ENCODE assay signal across 8 cellular contexts in genomic region chr11:65355013-65355775, GRCh38. TPM values are rescaled to one million over a fixed set of nuclear protein-coding genes. Genes with fewer than 3 reads are reported as not detected.
A peak's percentile ranks its signal among the peaks of the same experiment; 100 is the strongest.
DNase-seq lines count a peak whose midpoint lies in the region; FAIRE-seq and TF ChIP-seq lines count a peak whose summit lies in the region.

No MANE protein-coding gene starts in this region.

- peak overlapping the region; percentile 86 for H3K27ac Mint-ChIP-seq in T-helper 2 cell treated with Interferon-gamma antibody and Interleukin-4, amounts not matched to agents 5 μg/mL and 100 μg/mL, for 36 hours
- H3K27ac Mint-ChIP-seq in brain: peak overlapping the region in 4 of 5 experiments; percentile 85 to 95 (median 90)

- peaks cover 16% of the 10 kb centered on the region for H3K4me1 Mint-ChIP-seq in T-helper 2 cell treated with Interferon-gamma antibody and Interleukin-4, amounts not matched to agents 5 μg/mL and 100 μg/mL, for 36 hours (ENCODE audit: low read depth)
- H3K4me1 Mint-ChIP-seq in brain: peaks cover 49% of the 10 kb centered on the region

- H3K36me3 ChIP-seq in kidney epithelial cell (ENCODE audit: control insufficient read depth, insufficient read depth, low read length): peaks cover 5% of the 10 kb centered on the region

- H3K4me3 ChIP-seq in kidney epithelial cell (ENCODE audit: low read depth, low read length): peak overlapping the region; percentile 53

- peaks cover 16% of the 10 kb centered on the region for H3K36me3 Mint-ChIP-seq in T-helper 2 cell treated with Interferon-gamma antibody and Interleukin-4, amounts not matched to agents 5 μg/mL and 100 μg/mL, for 36 hours (ENCODE audit: low read depth)
- H3K36me3 Mint-ChIP-seq in brain: peaks cover 14% of the 10 kb centered on the region

- peaks cover 16% of the 10 kb centered on the region for H3K27me3 ChIP-seq in kidney epithelial cell (ENCODE audit: control insufficient read depth, insufficient read depth, low read length)

- no peak for FAIRE-seq in H54 (lab: Jason Lieb, UNC)

- no peak for TF ChIP-seq CTCF in brain (conservative IDR thresholded peaks at IDR 0.05)
- TF ChIP-seq CTCF in kidney epithelial cell (IDR thresholded peaks at IDR 0.05; ENCODE audit: insufficient read depth, low read length, poor library complexity, severe bottlenecking): no peak

- peak; percentile 27 for DNase-seq in EL
- peak; percentile 23 for DNase-seq in H54 (ENCODE audit: insufficient read length, low spot score)
- peak; percentile 71 for DNase-seq in NAMALWA (ENCODE audit: low spot score)
- no peak for DNase-seq in T-helper 2 cell treated with Interferon-gamma antibody and Interleukin-4, amounts not matched to agents 5 μg/mL and 100 μg/mL, for 36 hours (ENCODE audit: low spot score)
- no peak for DNase-seq in kidney epithelial cell (ENCODE audit: low read depth)
- DNase-seq in stimulated activated CD8-positive, alpha-beta memory T cell treated with anti-CD3 and anti-CD28 coated beads, Interleukin-12 subunit alpha, Interleukin-12 subunit beta, amount 100 ng/mL, for 4 hours (ENCODE audit: low read depth): peak; percentile 52
- no peak for DNase-seq in mesenteric fat pad (ENCODE audit: low spot score)

- H3K4me3 Mint-ChIP-seq in T-helper 2 cell treated with Interferon-gamma antibody and Interleukin-4, amounts not matched to agents 5 μg/mL and 100 μg/mL, for 36 hours: peak overlapping the region; percentile 92
- peak overlapping the region; percentile 88 to 96 (median 92) for H3K4me3 Mint-ChIP-seq in brain

- no peaks in the 10 kb centered on the region for H3K9me3 Mint-ChIP-seq in T-helper 2 cell treated with Interferon-gamma antibody and Interleukin-4, amounts not matched to agents 5 μg/mL and 100 μg/mL, for 36 hours
- H3K9me3 Mint-ChIP-seq in brain: peaks cover 0 to 7% (median 0%) of the 10 kb centered on the region in 5 experiments

- peaks cover 11% of the 10 kb centered on the region for H3K27me3 Mint-ChIP-seq in T-helper 2 cell treated with Interferon-gamma antibody and Interleukin-4, amounts not matched to agents 5 μg/mL and 100 μg/mL, for 36 hours (ENCODE audit: low read depth)
- H3K27me3 Mint-ChIP-seq in brain: no peaks in the 10 kb centered on the region

- no peak for TF ChIP-seq POLR2A in H54 (IDR thresholded peaks at IDR 0.05; ENCODE audit: low read depth, low read length)

RNA-seq across cellular contexts. Expression of gene TIGD3, which starts 0.6 kb away (rescaled TPM):
- polyA plus RNA-seq in brain (ENCODE audit: insufficient read depth, low read depth, low replicate concordance): 7.1 TPM
- total RNA-seq in kidney epithelial cell (0.89 and 1.3 TPM in 2 replicates), mesenteric fat pad (not detected)

RNA-seq across cellular contexts. Expression of gene DPF2, which starts 21.5 kb away (rescaled TPM):
- polyA plus RNA-seq in brain (ENCODE audit: insufficient read depth, low read depth, low replicate concordance): 75.7 TPM
- 53.9 and 59.4 TPM in 2 replicates for total RNA-seq in kidney epithelial cell
- total RNA-seq in mesenteric fat pad: 34.1 TPM

RNA-seq across cellular contexts. Expression of gene SLC25A45, which starts 27.3 kb away (rescaled TPM):
- 4.0 TPM for polyA plus RNA-seq in brain (ENCODE audit: insufficient read depth, low read depth, low replicate concordance)
- total RNA-seq in kidney epithelial cell (0.29 and 0.82 TPM in 2 replicates), mesenteric fat pad (8.7 TPM)

RNA-seq across cellular contexts. Expression of gene FRMD8, which starts 31.2 kb away (rescaled TPM):
- 20.3 TPM for polyA plus RNA-seq in brain (ENCODE audit: insufficient read depth, low read depth, low replicate concordance)
- 39.0 and 47.2 TPM in 2 replicates for total RNA-seq in kidney epithelial cell
- total RNA-seq in mesenteric fat pad: 44.0 TPM

RNA-seq across cellular contexts. Expression of gene CDC42EP2, which starts 40.5 kb away (rescaled TPM):
- polyA plus RNA-seq in brain (ENCODE audit: insufficient read depth, low read depth, low replicate concordance): 8.3 TPM
- total RNA-seq in kidney epithelial cell (37.4 and 46.4 TPM in 2 replicates), mesenteric fat pad (88.4 TPM)

Comparison
In these comparisons a context has a peak if more than half of its experiments do, and no peak if none do; other contexts are left out.
1. DNase-seq: peak in EL (single experiment), H54 (single experiment), NAMALWA (single experiment) and stimulated activated CD8-positive, alpha-beta memory T cell treated with anti-CD3 and anti-CD28 coated beads, Interleukin-12 subunit alpha, Interleukin-12 subunit beta, amount 100 ng/mL, for 4 hours (single experiment); none in T-helper 2 cell treated with Interferon-gamma antibody and Interleukin-4, amounts not matched to agents 5 μg/mL and 100 μg/mL, for 36 hours (single experiment), kidney epithelial cell (single experiment) and mesenteric fat pad (single experiment).